Comparison of ENCODE assay signal across 8 cellular contexts in genomic region chr1:157403203-157403602, GRCh38.
DNase-seq lines count a peak whose midpoint lies in the region; ATAC-seq lines count a peak whose summit lies in the region.

No MANE protein-coding gene starts in this region.

- ATAC-seq in GM18868 (IDR thresholded peaks at IDR 0.05; ENCODE audit: unreplicated experiment) (peak; percentile 83), HG02759 (IDR thresholded peaks at IDR 0.05; ENCODE audit: unreplicated experiment) (peak; percentile 83)

- peak; percentile 8 for DNase-seq in NCI-H69 (lab: John Stamatoyannopoulos, UW)
- DNase-seq in iPS-NIHi7 (ENCODE audit: extremely low spot score) = peak; percentile 80
- no peak for DNase-seq in middle frontal gyrus (ENCODE audit: extremely low spot score, low spot score)
- no peak for DNase-seq in activated T-cell treated with anti-CD3 and anti-CD28 coated beads, Interleukin-2, amount 50 U/mL, for 1 hour
- DNase-seq in NCI-H128 (lab: John Stamatoyannopoulos, UW; ENCODE audit: unreplicated experiment) = no peak
- DNase-seq in activated gamma-delta T cell treated with Interleukin-2 at 50 U/mL for 16 hours = no peak

Comparison
In these comparisons a context has a peak if more than half of its experiments do, and no peak if none do; other contexts are left out.
1. DNase-seq: peak in NCI-H69 (single experiment) and iPS-NIHi7 (single experiment); none in middle frontal gyrus (single experiment), activated T-cell treated with anti-CD3 and anti-CD28 coated beads, Interleukin-2, amount 50 U/mL, for 1 hour (single experiment), NCI-H128 (single experiment) and activated gamma-delta T cell treated with Interleukin-2 at 50 U/mL for 16 hours (single experiment).